In the genomic region with DNA sequence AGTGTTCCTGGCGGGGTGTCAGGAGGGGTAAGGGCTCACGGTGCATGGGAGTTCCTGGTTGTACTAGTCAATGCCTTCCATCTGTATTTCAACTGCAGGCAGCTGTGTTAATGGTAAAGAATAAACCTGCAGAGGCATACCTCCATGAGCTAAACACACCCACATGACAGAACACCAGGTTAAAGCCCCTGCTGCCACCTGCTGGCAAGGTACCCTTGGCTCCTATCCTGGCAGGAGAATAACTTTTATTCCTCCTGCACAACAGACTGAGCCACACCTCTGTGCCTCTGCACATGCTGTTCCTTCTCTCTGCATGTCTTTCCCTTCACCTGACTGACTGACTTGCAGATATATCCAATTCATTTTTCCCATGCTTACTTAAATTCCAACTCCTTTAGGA, we compare ENCODE assay signal across 9 cellular contexts. TPM values are rescaled to one million over a fixed set of nuclear protein-coding genes. Genes with fewer than 3 reads are reported as not detected.
DNase-seq lines count a peak whose midpoint lies in the region; ATAC-seq and TF ChIP-seq lines count a peak whose summit lies in the region.
"Had no signal": no experiment of that assay in that cellular context is flagged by ENCODE, and none has a peak within 500 bp of the region (broad histone marks: within the 10 kb centered on the region; RNA-seq: fewer than 3 reads in every experiment).

No MANE protein-coding gene starts in this region.

- no peak overlapping the region for H3K4me3 Mint-ChIP-seq in activated CD8-positive, alpha-beta T cell treated with anti-CD3 and anti-CD28 coated beads, Interleukin-2, amount 10 ng/mL, durations not matched to agents 7 days and 5 days

- H3K4me3 ChIP-seq in mesendoderm (ENCODE audit: low read length) = no peak overlapping the region

- no peak overlapping the region for H2BK5ac ChIP-seq in mesendoderm (ENCODE audit: low read length)

- POLR2A ChIA-PET in GM10248 (lab: Yijun Ruan, JAX) = no interaction called here
- POLR2A ChIA-PET in activated CD8-positive, alpha-beta T cell treated with anti-CD3 and anti-CD28 coated beads, Interleukin-2, amount 10 ng/mL, durations not matched to agents 7 days and 5 days (lab: Charles Lee) = no interaction called here

- no peaks in the 10 kb centered on the region for H3K27me3 ChIP-seq in mesendoderm (ENCODE audit: insufficient read depth, low read length, poor library complexity)

- H4K5ac ChIP-seq in mesendoderm (ENCODE audit: low read length) = no peak overlapping the region

- H3K36me3 ChIP-seq in mesendoderm (ENCODE audit: control insufficient read depth, insufficient read depth, low read length) = no peaks in the 10 kb centered on the region

- TF ChIP-seq CTCF in GM10248 (IDR thresholded peaks at IDR 0.05; ENCODE audit: control extremely low read depth, extremely low read depth, low read depth, missing control alignments) = peak; percentile 5

- no peak overlapping the region for H3K9ac ChIP-seq in mesendoderm (ENCODE audit: low read length)

- no peaks in the 10 kb centered on the region for H3K79me1 ChIP-seq in mesendoderm (ENCODE audit: low read length)

- no peak overlapping the region for H3K27ac ChIP-seq in mesendoderm (ENCODE audit: low read depth, low read length)

- no peak overlapping the region for H2BK120ac ChIP-seq in mesendoderm (ENCODE audit: low read depth, low read length)

- CTCF ChIA-PET in GM10248 (lab: Yijun Ruan, JAX) = interaction anchor here (0.8 to 0.9 kb wide), 2 partner anchors 11 to 148 kb away, joined by 3 read pairs; partner anchors contain the start of gene ITIH6
- CTCF ChIA-PET in activated CD8-positive, alpha-beta T cell treated with anti-CD3 and anti-CD28 coated beads, Interleukin-2, amount 10 ng/mL, durations not matched to agents 7 days and 5 days (lab: Charles Lee) = interaction anchor here (1.0 to 1.2 kb wide), 4 partner anchors 11 to 610 kb away, joined by 3 to 6 read pairs (median 4); partner anchors contain the start of gene ITIH6

- no peaks in the 10 kb centered on the region for H3K79me2 ChIP-seq in mesendoderm (ENCODE audit: control insufficient read depth, insufficient read depth, low read length)

- H2BK15ac ChIP-seq in mesendoderm (replicated peaks; ENCODE audit: low read depth) = no peak overlapping the region

- H3K56ac ChIP-seq in mesendoderm (ENCODE audit: low read length) = no peak overlapping the region

- no peak overlapping the region for H3K18ac ChIP-seq in mesendoderm (ENCODE audit: low read length)

- H3K4me1 Mint-ChIP-seq in activated CD8-positive, alpha-beta T cell treated with anti-CD3 and anti-CD28 coated beads, Interleukin-2, amount 10 ng/mL, durations not matched to agents 7 days and 5 days (ENCODE audit: low read depth) = no peaks in the 10 kb centered on the region

- DNase-seq in GM10248 (ENCODE audit: extremely low spot score) = peak; percentile 22
- DNase-seq in HuH-7 (ENCODE audit: low spot score) = peak; percentile 20
- DNase-seq in activated CD8-positive, alpha-beta T cell treated with anti-CD3 and anti-CD28 coated beads, Interleukin-2, amount 10 ng/mL, durations not matched to agents 7 days and 5 days = peak; percentile 40
- DNase-seq in mesendoderm = peak; percentile 44
- DNase-seq in AML-193 (lab: John Stamatoyannopoulos, UW) = no peak
- DNase-seq in DMS153 treated with DMSO at 0.1 percent for 48 hours (lab: John Stamatoyannopoulos, UW; ENCODE audit: unreplicated experiment) = no peak
- no peak for DNase-seq in GOT3 (lab: John Stamatoyannopoulos, UW)
- DNase-seq in globus pallidus (ENCODE audit: low spot score) = no peak

- no peak overlapping the region for H3K27ac Mint-ChIP-seq in activated CD8-positive, alpha-beta T cell treated with anti-CD3 and anti-CD28 coated beads, Interleukin-2, amount 10 ng/mL, durations not matched to agents 7 days and 5 days

- no peak overlapping the region for H2AK5ac ChIP-seq in mesendoderm (ENCODE audit: low read length)

- no peak overlapping the region for H3K4me2 ChIP-seq in mesendoderm (ENCODE audit: low read length)

- H3K4ac ChIP-seq in mesendoderm (ENCODE audit: low read depth, low read length) = no peak overlapping the region

- H3K4me1 ChIP-seq in mesendoderm (ENCODE audit: control insufficient read depth, low read depth, low read length) = no peaks in the 10 kb centered on the region

- no peaks in the 10 kb centered on the region for H3K9me3 Mint-ChIP-seq in activated CD8-positive, alpha-beta T cell treated with anti-CD3 and anti-CD28 coated beads, Interleukin-2, amount 10 ng/mL, durations not matched to agents 7 days and 5 days (ENCODE audit: insufficient read depth)

- WGBS in mesendoderm (ENCODE audit: extremely low coverage, insufficient coverage, low lambda C conversion rate) = no CpG with 5 or more reads among the region's 2 CpGs

- H3K27me3 Mint-ChIP-seq in activated CD8-positive, alpha-beta T cell treated with anti-CD3 and anti-CD28 coated beads, Interleukin-2, amount 10 ng/mL, durations not matched to agents 7 days and 5 days (ENCODE audit: low read depth) = peaks cover 2% of the 10 kb centered on the region

- H3K36me3 Mint-ChIP-seq in activated CD8-positive, alpha-beta T cell treated with anti-CD3 and anti-CD28 coated beads, Interleukin-2, amount 10 ng/mL, durations not matched to agents 7 days and 5 days (ENCODE audit: low read depth) = no peaks in the 10 kb centered on the region

- no peak overlapping the region for H3K23ac ChIP-seq in mesendoderm (ENCODE audit: low read length)

- peak; percentile 42 for ATAC-seq in activated CD8-positive, alpha-beta T cell treated with anti-CD3 and anti-CD28 coated beads, Interleukin-2, amount 10 ng/mL, durations not matched to agents 7 days and 5 days

- no peak overlapping the region for H4K8ac ChIP-seq in mesendoderm (ENCODE audit: low read depth, low read length)

RNA-seq across cellular contexts. Expression of gene ITIH6, which starts 11.1 kb away (rescaled TPM):
- not detected for total RNA-seq in activated CD8-positive, alpha-beta T cell treated with anti-CD3 and anti-CD28 coated beads, Interleukin-2, amount 10 ng/mL, durations not matched to agents 7 days and 5 days
- 0.03 TPM for polyA plus RNA-seq in mesendoderm (2013, experiment 1 of 2)
- polyA plus RNA-seq in mesendoderm (2013, experiment 2 of 2) = 0.01 TPM
- total RNA-seq: pulmonary artery endothelial cell had no signal

RNA-seq across cellular contexts. Expression of gene MAGED2, which starts 20.6 kb away (rescaled TPM):
- 10 to 100 TPM; 48.8 to 50.4 TPM for total RNA-seq in activated CD8-positive, alpha-beta T cell treated with anti-CD3 and anti-CD28 coated beads, Interleukin-2, amount 10 ng/mL, durations not matched to agents 7 days and 5 days
- polyA plus RNA-seq in mesendoderm (2013, experiment 1 of 2) = 101 TPM
- polyA plus RNA-seq in mesendoderm (2013, experiment 2 of 2) = 98.0 TPM

Comparison
In these comparisons a context has a peak if more than half of its experiments do, and no peak if none do; other contexts are left out.
1. DNase-seq: peak in GM10248 (single experiment), HuH-7 (single experiment), activated CD8-positive, alpha-beta T cell treated with anti-CD3 and anti-CD28 coated beads, Interleukin-2, amount 10 ng/mL, durations not matched to agents 7 days and 5 days (single experiment) and mesendoderm (single experiment); none in AML-193 (0 of 2), DMS153 treated with DMSO at 0.1 percent for 48 hours (single experiment), GOT3 (single experiment) and globus pallidus (single experiment).